In genomic region chr15:99719096-99719541, GRCh38 we compare ENCODE assay signal across 10 cellular contexts. TPM values are rescaled to one million over a fixed set of nuclear protein-coding genes. Genes with fewer than 3 reads are reported as not detected.
DNase-seq lines count a peak whose midpoint lies in the region; ATAC-seq and TF ChIP-seq lines count a peak whose summit lies in the region.
"Had no signal": no experiment of that assay in that cellular context is flagged by ENCODE, and none has a peak within 500 bp of the region (broad histone marks: within the 10 kb centered on the region; RNA-seq: fewer than 3 reads in every experiment).

No MANE protein-coding gene starts in this region.

- H3K9me3 Mint-ChIP-seq in WTC11: peaks cover 6% of the 10 kb centered on the region; the same call in 1 of the 2 replicates

- no peak overlapping the region for H3K4me3 Mint-ChIP-seq in WTC11

- intact Hi-C loops in psoas muscle (cut with DNase I): no loop called here
- intact Hi-C loops in posterior vena cava (cut with DNase I): loop anchor here in 1 of 2 donors (5.0 kb wide), 1 partner anchor 1147 kb away; no protein-coding TSS in a partner anchor

- no peaks in the 10 kb centered on the region for H3K27me3 Mint-ChIP-seq in WTC11 (ENCODE audit: low read depth)

- H3K4me1 ChIP-seq in psoas muscle: peaks cover 47% of the 10 kb centered on the region
- H3K4me1 ChIP-seq: foreskin keratinocyte had no signal

- H3K4me3 ChIP-seq in psoas muscle: no peak overlapping the region

- no peaks in the 10 kb centered on the region for H3K27me3 ChIP-seq in psoas muscle (ENCODE audit: insufficient read depth in 3 of 3, low read length in 2 of 3)
- H3K27me3 ChIP-seq: foreskin keratinocyte had no signal

- DNase-seq in OCI-M2 (lab: John Stamatoyannopoulos, UW; ENCODE audit: unreplicated experiment) (peak; percentile 26), psoas muscle (no peak), WTC11 (ENCODE audit: low spot score) (no peak), posterior vena cava (ENCODE audit: low spot score) (no peak), retina (no peak)
- DNase-seq in stimulated activated naive CD4-positive, alpha-beta T cell (lab: John Stamatoyannopoulos, UW): no peak

- H3K36me3 Mint-ChIP-seq in WTC11: peaks cover 21% of the 10 kb centered on the region

- H3K9me3 ChIP-seq in psoas muscle: no peaks in the 10 kb centered on the region

- H3K27ac Mint-ChIP-seq in WTC11: no peak overlapping the region

- peaks cover 14% of the 10 kb centered on the region for H3K4me1 Mint-ChIP-seq in WTC11

- CTCF ChIA-PET in WTC11 (lab: Charles Lee): interaction anchor here (1.5 kb wide), 1 partner anchor 15 kb away, joined by 6 read pairs; no protein-coding TSS in a partner anchor

- WGBS in psoas muscle, 3 donors: 71 to 84% (median 78%) methylated on average over 5 of the region's 5 CpGs

- ATAC-seq in GM19035 (IDR thresholded peaks at IDR 0.05; ENCODE audit: unreplicated experiment) (peak; percentile 79), HG02870 (IDR thresholded peaks at IDR 0.05; ENCODE audit: unreplicated experiment) (peak; percentile 79), psoas muscle (peak in 3 of 4 donors; percentile 32 to 51 (median 32)), WTC11 (no peak)
- ATAC-seq: foreskin keratinocyte, Panc1 had no signal

- POLR2A ChIA-PET in WTC11 (lab: Charles Lee): interaction anchor here (1.2 kb wide), 1 partner anchor 447 kb away, joined by 3 read pairs; no protein-coding TSS in a partner anchor

- TF ChIP-seq CTCF in psoas muscle (IDR thresholded peaks at IDR 0.05): no peak
- TF ChIP-seq CTCF in WTC11 (IDR thresholded peaks at IDR 0.05): no peak

- peak overlapping the region; percentile 75 for H3K27ac ChIP-seq in psoas muscle
- H3K27ac ChIP-seq: foreskin keratinocyte had no signal

- H3K36me3 ChIP-seq in psoas muscle (ENCODE audit: insufficient read depth in 1 of 2, low read depth in 1 of 2): peaks cover 0 to 15% of the 10 kb centered on the region in 2 donors

TF ChIP-seq in WTC11, 78 proteins besides CTCF, POLR2A, EP300 and RAD21:
- TF ChIP-seq ATF6 (CRISPR knock-in tag; IDR thresholded peaks at IDR 0.05) (no peak), HMGA2 (CRISPR knock-in tag; IDR thresholded peaks at IDR 0.05) (no peak), AR (CRISPR knock-in tag; IDR thresholded peaks at IDR 0.05) (no peak), SOX15 (CRISPR knock-in tag; IDR thresholded peaks at IDR 0.05) (no peak), IRF1 (CRISPR knock-in tag; IDR thresholded peaks at IDR 0.05) (no peak), SMAD3 (CRISPR knock-in tag; IDR thresholded peaks at IDR 0.05; ENCODE audit: borderline replicate concordance) (no peak)

RNA-seq across cellular contexts. Expression of gene LYSMD4, which starts 14.1 kb away (rescaled TPM):
- total RNA-seq in psoas muscle (1 to 10 TPM; 3.6 to 9.5 (median 7.4) TPM), WTC11 (2021) (14.1 to 15.3 TPM (median 14.9 TPM) in 3 replicates), posterior vena cava (1 to 10 TPM; 6.8 to 7.5 TPM)
- 10 to 100 TPM in 1 of 3 donors, 1 to 10 TPM in 2; 5.6 to 13.5 (median 5.8) TPM for polyA plus RNA-seq in psoas muscle
